Comparison of ENCODE assay signal across 8 cellular contexts in genomic region chr22:31313366-31314147, GRCh38. TPM values are rescaled to one million over a fixed set of nuclear protein-coding genes. Genes with fewer than 3 reads are reported as not detected.
DNase-seq lines count a peak whose midpoint lies in the region; ATAC-seq, FAIRE-seq and TF ChIP-seq lines count a peak whose summit lies in the region.

No MANE protein-coding gene starts in this region.

- WGBS in GM12878 (ENCODE audit: insufficient coverage, insufficient replicate concordance, low lambda C conversion rate, missing lambda C conversion rate), result 13% methylated on average over 6 of the region's 6 CpGs
- WGBS in hepatocyte (ENCODE audit: low lambda C conversion rate, missing lambda C conversion rate), result 57% methylated on average over 6 of the region's 6 CpGs

- in situ Hi-C loops in GM12878 (cut with MboI), result no loop called here

- no peak overlapping the region for H3K4me3 Mint-ChIP-seq in T-helper 2 cell treated with Interferon-gamma antibody and Interleukin-4, amounts not matched to agents 5 μg/mL and 100 μg/mL, for 36 hours

- no peaks in the 10 kb centered on the region for H3K9me2 ChIP-seq in MM.1S (replicated peaks; ENCODE audit: insufficient read depth, low read length)
- no peaks in the 10 kb centered on the region for H3K9me2 ChIP-seq in hepatocyte (replicated peaks; ENCODE audit: insufficient read depth)

- H3K4me1 ChIP-seq in MM.1S (ENCODE audit: low read length), result peaks cover 2% of the 10 kb centered on the region
- H3K4me1 ChIP-seq in GM12878 (ENCODE audit: control insufficient read depth, insufficient read depth, low read length), result peaks cover under 1% of the 10 kb centered on the region
- H3K4me1 ChIP-seq in hepatocyte (ENCODE audit: insufficient read depth), result peaks cover 3% of the 10 kb centered on the region
- H3K4me1 ChIP-seq in rectal smooth muscle tissue (ENCODE audit: control insufficient read depth, insufficient read depth, low read length), result no peaks in the 10 kb centered on the region

- peak overlapping the region; percentile 7; the same call in 1 of the 2 replicates for H2AFZ ChIP-seq in MM.1S (ENCODE audit: low read length)
- H2AFZ ChIP-seq in GM12878 (ENCODE audit: control insufficient read depth, low read depth, low read length), result no peak overlapping the region
- no peak overlapping the region for H2AFZ ChIP-seq in hepatocyte

- no peaks in the 10 kb centered on the region for H3K36me3 ChIP-seq in MM.1S (replicated peaks; ENCODE audit: insufficient read depth, low read length)
- H3K36me3 ChIP-seq in GM12878 (ENCODE audit: control insufficient read depth in 2 of 2, insufficient read depth in 2 of 2, low read length in 1 of 2), result no peaks in the 10 kb centered on the region
- no peaks in the 10 kb centered on the region for H3K36me3 ChIP-seq in hepatocyte (replicated peaks; ENCODE audit: insufficient read depth, low read depth)
- no peaks in the 10 kb centered on the region for H3K36me3 ChIP-seq in rectal smooth muscle tissue (ENCODE audit: control insufficient read depth, insufficient read depth, low read length)

- H4K20me1 ChIP-seq in MM.1S (ENCODE audit: insufficient read depth, low read length) (no peaks in the 10 kb centered on the region), GM12878 (ENCODE audit: control insufficient read depth, insufficient read depth) (no peaks in the 10 kb centered on the region), hepatocyte (ENCODE audit: insufficient read depth, poor library complexity, severe bottlenecking) (no peaks in the 10 kb centered on the region)

- no TSS peak for BruUV-seq in GM12878 (replicated peaks; lab: Mats Ljungman, UMichigan)

- CTCF ChIA-PET in GM12878 (lab: Yijun Ruan, JAX), result interaction anchor here (0.6 to 5.4 kb wide), 31 partner anchors 8 to 323 kb away, joined by 3 to 91 read pairs (median 5); partner anchors contain the start of genes LIMK2, PIK3IP1, RNF185 and SMTN

- H3K4me1 Mint-ChIP-seq in T-helper 2 cell treated with Interferon-gamma antibody and Interleukin-4, amounts not matched to agents 5 μg/mL and 100 μg/mL, for 36 hours (ENCODE audit: low read depth), result peaks cover 7% of the 10 kb centered on the region

- POLR2A ChIA-PET in GM12878 (lab: Charles Lee), result interaction anchor here (1.0 to 1.2 kb wide), 3 partner anchors 21 to 64 kb away, joined by 3 to 5 read pairs (median 4); partner anchors contain the start of gene PIK3IP1

- ATAC-seq in GM12878 (peak; percentile 76), HG03108 (IDR thresholded peaks at IDR 0.05; ENCODE audit: unreplicated experiment) (no peak), HG03045 (IDR thresholded peaks at IDR 0.05; ENCODE audit: unreplicated experiment) (no peak)

- peak; percentile 82 for TF ChIP-seq CTCF in MM.1S (IDR thresholded peaks at IDR 0.05; ENCODE audit: low read length)
- TF ChIP-seq CTCF in GM12878 (IDR thresholded peaks at IDR 0.05 in 2 of 3, conservative IDR thresholded peaks at IDR 0.05 in 1 of 3; ENCODE audit: control insufficient read depth in 2 of 3, extremely low read depth in 1 of 3, insufficient read depth in 1 of 3, low read depth in 3 of 3, low read length in 3 of 3), result peak; percentile 78 to 89 (median 82)
- peak; percentile 83 for TF ChIP-seq CTCF in hepatocyte (IDR thresholded peaks at IDR 0.05; ENCODE audit: poor library complexity)

- H3K27ac Mint-ChIP-seq in T-helper 2 cell treated with Interferon-gamma antibody and Interleukin-4, amounts not matched to agents 5 μg/mL and 100 μg/mL, for 36 hours, result no peak overlapping the region

- no peak for TF ChIP-seq POLR2A in GM12878 (IDR thresholded peaks at IDR 0.05; ENCODE audit: low read depth, low read length)

- H3K4me2 ChIP-seq in MM.1S (ENCODE audit: low read depth, low read length), result no peak overlapping the region
- H3K4me2 ChIP-seq in GM12878 (ENCODE audit: control insufficient read depth, insufficient read depth), result no peak overlapping the region
- no peak overlapping the region for H3K4me2 ChIP-seq in hepatocyte

- H3K27ac ChIP-seq in MM.1S (ENCODE audit: low read length) (no peak overlapping the region), GM12878 (ENCODE audit: control insufficient read depth, insufficient read depth) (no peak overlapping the region), hepatocyte (peak overlapping the region; percentile 73), rectal smooth muscle tissue (ENCODE audit: low read depth, low read length) (peak overlapping the region; percentile 56)

- RAD21 ChIA-PET in GM12878 (lab: Charles Lee; ENCODE audit: unreplicated experiment), result interaction anchor here (0.6 to 1.3 kb wide), 8 partner anchors 12 to 134 kb away, joined by 3 to 7 read pairs (median 4); partner anchors contain the start of genes LIMK2 and PIK3IP1

- FAIRE-seq in GM12878 (lab: Jason Lieb, UNC), result peak; percentile 71

- no peaks in the 10 kb centered on the region for H3K27me3 Mint-ChIP-seq in T-helper 2 cell treated with Interferon-gamma antibody and Interleukin-4, amounts not matched to agents 5 μg/mL and 100 μg/mL, for 36 hours (ENCODE audit: low read depth)

- SMC1A ChIA-PET in GM12878 (lab: Charles Lee; ENCODE audit: uncharacterized antibody, unreplicated experiment), result interaction anchor here (0.7 to 3.3 kb wide), 13 partner anchors 9 to 289 kb away, joined by 3 to 11 read pairs (median 4); partner anchors contain the start of genes LIMK2, PIK3IP1 and SELENOM

- peaks cover 12% of the 10 kb centered on the region for H3K9me3 Mint-ChIP-seq in T-helper 2 cell treated with Interferon-gamma antibody and Interleukin-4, amounts not matched to agents 5 μg/mL and 100 μg/mL, for 36 hours

- H3F3A ChIP-seq in MM.1S (ENCODE audit: insufficient read depth, low read length), result 0 out of 2 replicates have a peak, but pooled peaks cover under 1% of the 10 kb centered on the region

- H3K9ac ChIP-seq in MM.1S (ENCODE audit: low read length), result no peak overlapping the region
- H3K9ac ChIP-seq in GM12878 (ENCODE audit: control insufficient read depth, insufficient read depth, low read length), result no peak overlapping the region
- H3K9ac ChIP-seq in rectal smooth muscle tissue (ENCODE audit: low read length), result no peak overlapping the region

- peak; percentile 64 for TF ChIP-seq RAD21 in GM12878 (IDR thresholded peaks at IDR 0.05; ENCODE audit: insufficient read depth, low read depth, low read length)

- H3K36me3 Mint-ChIP-seq in T-helper 2 cell treated with Interferon-gamma antibody and Interleukin-4, amounts not matched to agents 5 μg/mL and 100 μg/mL, for 36 hours (ENCODE audit: low read depth), result peaks cover 21% of the 10 kb centered on the region

- TF ChIP-seq EP300 in GM12878 (IDR thresholded peaks at IDR 0.05; ENCODE audit: borderline replicate concordance in 1 of 2, control insufficient read depth in 1 of 2, low read depth in 2 of 2, low read length in 2 of 2), result no peak

- H3K9me3 ChIP-seq in MM.1S (replicated peaks; ENCODE audit: insufficient read depth, low read length) (no peaks in the 10 kb centered on the region), GM12878 (replicated peaks; ENCODE audit: control insufficient read depth, insufficient read depth, low read length) (0 out of 3 replicates have a peak, but pooled peaks cover 1% of the 10 kb centered on the region), hepatocyte (ENCODE audit: low read depth) (no peaks in the 10 kb centered on the region)

- DNase-seq in DMS79 (lab: John Stamatoyannopoulos, UW) (peak; percentile 78), MM.1S (peak; percentile 44), GM12878 (ENCODE audit: low read depth, low spot score) (no peak), hepatocyte (ENCODE audit: low spot score) (peak; percentile 81)
- DNase-seq in T-helper 2 cell treated with Interferon-gamma antibody and Interleukin-4, amounts not matched to agents 5 μg/mL and 100 μg/mL, for 36 hours (ENCODE audit: low spot score), result peak; percentile 36

- H3K4me3 ChIP-seq in MM.1S (ENCODE audit: low read length) (no peak overlapping the region), GM12878 (no peak overlapping the region), hepatocyte (no peak overlapping the region), rectal smooth muscle tissue (ENCODE audit: low read length) (no peak overlapping the region)

- H3K79me2 ChIP-seq in MM.1S (ENCODE audit: low read length) (no peaks in the 10 kb centered on the region), GM12878 (ENCODE audit: control insufficient read depth, insufficient read depth, low read length) (no peaks in the 10 kb centered on the region), hepatocyte (no peaks in the 10 kb centered on the region)

- intact Hi-C loops in GM12878 (cut with micrococcal nuclease; ENCODE audit: unreplicated experiment), result loop anchor here (5.0 kb wide), 1 partner anchor 226 kb away; no protein-coding TSS in a partner anchor

- no peaks in the 10 kb centered on the region for H3K27me3 ChIP-seq in MM.1S (replicated peaks; ENCODE audit: insufficient read depth, low read length)
- H3K27me3 ChIP-seq in GM12878 (replicated peaks in 1 of 2; ENCODE audit: control insufficient read depth in 2 of 2, insufficient read depth in 2 of 2, low read length in 1 of 2), result no peaks in the 10 kb centered on the region
- H3K27me3 ChIP-seq in hepatocyte, result no peaks in the 10 kb centered on the region
- H3K27me3 ChIP-seq in rectal smooth muscle tissue (ENCODE audit: control insufficient read depth, insufficient read depth, low read length), result no peaks in the 10 kb centered on the region

RNA-seq across cellular contexts. Expression of gene PIK3IP1, which starts 21.3 kb away (rescaled TPM):
- 20.7 and 25.3 TPM in 2 replicates for total RNA-seq in GM12878 (2013; cell fraction: nucleolus; rRNA removed)
- total RNA-seq in GM12878 (2014; rRNA removed), result 3.4 and 3.6 TPM in 2 replicates
- total RNA-seq in GM12878 (2014; rRNA removed; fragmentation: Illumina TruSeq; extraction: Trizol), result 2.3 and 2.6 TPM in 2 replicates
- total RNA-seq in GM12878 (2021), result 3.8 and 4.1 TPM in 2 replicates
- polyA plus RNA-seq in GM12878 (2011; ENCODE audit: low read depth), result 4.0 TPM
- polyA plus RNA-seq in GM12878 (2011; rRNA removed), result 5.6 and 6.5 TPM in 2 replicates
- polyA plus RNA-seq in GM12878 (2011; cell fraction: cytosol; rRNA removed), result 5.9 and 6.6 TPM in 2 replicates
- 7.6 and 10.6 TPM in 2 replicates for polyA plus RNA-seq in GM12878 (2011; cell fraction: nucleus; rRNA removed)
- 6.1 and 8.8 TPM in 2 replicates for polyA plus RNA-seq in GM12878 (2012)
- 1.2 and 2.4 TPM in 2 replicates for polyA plus RNA-seq in GM12878 (2014; fragmentation: Illumina TruSeq; extraction: Trizol)
- polyA plus RNA-seq in GM12878 (2014; fragmentation: Nextera tagmentation; extraction: Ambion mirVana), result under 1 TPM; 0.77 to 0.80 TPM
- polyA plus RNA-seq in GM12878 (2014; rRNA removed), result 2.4 and 2.9 TPM in 2 replicates
- 1 to 10 TPM; 3.0 to 3.1 TPM for polyA plus RNA-seq in GM12878 (2016; fragmentation: Nextera tagmentation; extraction: Ambion mirVana)
- polyA minus RNA-seq in GM12878 (2011; rRNA and poly(A)+ RNA removed), result 4.2 and 7.3 TPM in 2 replicates
- polyA minus RNA-seq in GM12878 (2011; cell fraction: cytosol; rRNA and poly(A)+ RNA removed), result 2.0 and 2.4 TPM in 2 replicates
- polyA minus RNA-seq in GM12878 (2011; cell fraction: nucleus; rRNA and poly(A)+ RNA removed), result 6.4 and 8.6 TPM in 2 replicates
- total RNA-seq in hepatocyte, result 17.9 and 22.2 TPM in 2 replicates
- 19.5 and 22.4 TPM in 2 replicates for polyA plus RNA-seq in hepatocyte

RNA-seq across cellular contexts. Expression of gene PATZ1, which starts 32.6 kb away (rescaled TPM):
- 50.6 and 62.7 TPM in 2 replicates for total RNA-seq in GM12878 (2013; cell fraction: nucleolus; rRNA removed)
- total RNA-seq in GM12878 (2014; rRNA removed) (20.4 and 22.3 TPM in 2 replicates), GM12878 (2014; rRNA removed; fragmentation: Illumina TruSeq; extraction: Trizol) (12.3 and 12.5 TPM in 2 replicates), GM12878 (2021) (27.3 and 32.7 TPM in 2 replicates), hepatocyte (20.3 and 25.1 TPM in 2 replicates)
- 10.2 TPM for polyA plus RNA-seq in GM12878 (2011; ENCODE audit: low read depth)
- polyA plus RNA-seq in GM12878 (2011; rRNA removed) (10.6 and 15.3 TPM in 2 replicates), GM12878 (2014; fragmentation: Illumina TruSeq; extraction: Trizol) (14.3 and 17.3 TPM in 2 replicates), GM12878 (2014; fragmentation: Nextera tagmentation; extraction: Ambion mirVana) (1 to 10 TPM; 3.6 to 4.5 TPM), GM12878 (2014; rRNA removed) (17.7 and 21.2 TPM in 2 replicates), GM12878 (2016; fragmentation: Nextera tagmentation; extraction: Ambion mirVana) (1 to 10 TPM; 4.4 to 5.0 TPM), hepatocyte (18.2 and 23.8 TPM in 2 replicates)
- polyA plus RNA-seq in GM12878 (2011; cell fraction: cytosol; rRNA removed), result 16.7 and 17.7 TPM in 2 replicates
- 42.9 and 54.5 TPM in 2 replicates for polyA plus RNA-seq in GM12878 (2011; cell fraction: nucleus; rRNA removed)
- polyA plus RNA-seq in GM12878 (2012), result 15.5 and 20.4 TPM in 2 replicates
- polyA minus RNA-seq in GM12878 (2011; rRNA and poly(A)+ RNA removed), result 24.4 and 45.8 TPM in 2 replicates
- 15.2 and 19.1 TPM in 2 replicates for polyA minus RNA-seq in GM12878 (2011; cell fraction: cytosol; rRNA and poly(A)+ RNA removed)
- 30.3 and 54.0 TPM in 2 replicates for polyA minus RNA-seq in GM12878 (2011; cell fraction: nucleus; rRNA and poly(A)+ RNA removed)

Comparison
In these comparisons a context has a peak if more than half of its experiments do, and no peak if none do; other contexts are left out.
1. H3K27ac ChIP-seq: peak in hepatocyte (single experiment) and rectal smooth muscle tissue (single experiment); none in MM.1S (single experiment) and GM12878 (single experiment).
2. Peak in every context shown above with its lines, with median percentiles within 50 percentile points of each other: CTCF ChIP-seq.